Comparison of ENCODE assay signal across 9 cellular contexts in genomic region chr7:17690030-17690429, GRCh38.
DNase-seq lines count a peak whose midpoint lies in the region; ATAC-seq and TF ChIP-seq lines count a peak whose summit lies in the region.
"Had no signal": no experiment of that assay in that cellular context is flagged by ENCODE, and none has a peak within 500 bp of the region (broad histone marks: within the 10 kb centered on the region; RNA-seq: fewer than 3 reads in every experiment).

No MANE protein-coding gene starts in this region.

- peaks cover 4% of the 10 kb centered on the region for H3K9me3 Mint-ChIP-seq in chondrocyte (ENCODE audit: low read depth)

- peak; percentile 90 for ATAC-seq in GM21360 (IDR thresholded peaks at IDR 0.05; ENCODE audit: unreplicated experiment)

- TF ChIP-seq CTCF in chondrocyte (IDR thresholded peaks at IDR 0.05), result no peak

- no peak overlapping the region for H3K4me3 Mint-ChIP-seq in chondrocyte (ENCODE audit: unreplicated experiment)

- no peaks in the 10 kb centered on the region for H3K27me3 Mint-ChIP-seq in chondrocyte (ENCODE audit: low read depth)

- DNase-seq in ACHN (peak; percentile 75), Kasumi-1 (lab: John Stamatoyannopoulos, UW) (peak; percentile 41 to 49), chondrocyte (ENCODE audit: low spot score) (no peak), iPS-NIHi11 (ENCODE audit: low spot score) (no peak), HPDE6-E6E7 (ENCODE audit: extremely low spot score) (no peak), NCI-H2171 treated with DMSO at 0.1 percent for 48 hours (lab: John Stamatoyannopoulos, UW) (no peak)
- no peak for DNase-seq in activated CD4-positive, alpha-beta T cell treated with anti-CD3 and anti-CD28 coated beads, Interleukin-2, amount 50 U/mL, for 1 hour
- DNase-seq: NCI-H82 had no signal

- in situ Hi-C loops in ACHN (cut with HindIII; ENCODE audit: low pct_ligation_motif_present, low pct_unique_long_range_greater_than_20kb, low sequenced_read_pairs), result no loop called here

- peaks cover 22% of the 10 kb centered on the region for H3K4me1 Mint-ChIP-seq in chondrocyte (ENCODE audit: low read depth)

- H3K27ac Mint-ChIP-seq in chondrocyte (ENCODE audit: unreplicated experiment), result peak overlapping the region; percentile 99

- peaks cover 4% of the 10 kb centered on the region for H3K36me3 Mint-ChIP-seq in chondrocyte (ENCODE audit: low read depth)

Comparison
In these comparisons a context has a peak if more than half of its experiments do, and no peak if none do; other contexts are left out.
1. DNase-seq: peak in ACHN (single experiment) and Kasumi-1 (2 of 2); none in chondrocyte (single experiment), activated CD4-positive, alpha-beta T cell treated with anti-CD3 and anti-CD28 coated beads, Interleukin-2, amount 50 U/mL, for 1 hour (single experiment), iPS-NIHi11 (single experiment), HPDE6-E6E7 (single experiment) and NCI-H2171 treated with DMSO at 0.1 percent for 48 hours (single experiment).